Comparison of ENCODE assay signal across 30 cellular contexts in the genomic region with DNA sequence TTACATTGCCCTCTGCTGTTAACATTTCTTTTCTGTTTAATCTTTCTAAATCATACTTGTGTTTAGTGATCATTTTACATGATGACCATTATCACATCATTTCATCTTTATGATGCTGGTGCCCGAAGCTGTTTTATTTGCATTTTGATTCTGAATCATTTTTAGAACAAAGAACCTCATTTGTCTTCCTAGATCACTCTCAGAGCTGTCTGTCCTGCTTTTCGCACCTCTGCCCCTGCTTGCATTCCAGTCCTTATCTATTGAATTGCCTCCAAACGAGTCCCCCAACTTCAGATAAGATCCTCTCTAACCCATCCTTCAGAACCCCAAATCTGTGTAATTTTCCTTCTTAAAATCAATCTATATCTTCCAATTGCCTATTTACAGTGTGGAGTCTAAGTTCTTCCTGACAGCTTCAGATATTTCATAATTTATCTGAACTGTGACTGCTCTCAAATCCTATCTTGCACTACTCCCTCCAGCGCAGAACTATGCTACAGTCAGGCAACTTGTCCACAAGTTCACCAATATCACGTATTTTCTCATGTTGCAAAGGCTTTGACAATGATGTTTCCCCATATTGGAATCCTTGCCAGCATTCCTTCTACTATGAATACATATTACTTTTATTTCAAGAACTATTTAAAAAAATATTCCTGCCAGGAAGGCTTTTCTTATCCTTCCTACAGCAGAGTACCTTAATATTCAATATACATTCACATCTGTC.
A peak's percentile ranks its signal among the peaks of the same experiment; 100 is the strongest.
DNase-seq lines count a peak whose midpoint lies in the region; ATAC-seq, FAIRE-seq and TF ChIP-seq lines count a peak whose summit lies in the region.
"Had no signal": no experiment of that assay in that cellular context is flagged by ENCODE, and none has a peak within 500 bp of the region (broad histone marks: within the 10 kb centered on the region; RNA-seq: fewer than 3 reads in every experiment).

No MANE protein-coding gene starts in this region.

- H3K4me1 Mint-ChIP-seq in astrocyte (ENCODE audit: low read depth, unreplicated experiment) (no peaks in the 10 kb centered on the region), Calu3 (ENCODE audit: low read depth, unreplicated experiment) (no peaks in the 10 kb centered on the region)
- no peaks in the 10 kb centered on the region for H3K4me1 Mint-ChIP-seq in natural killer cell treated with Interleukin-12 subunit alpha and Interleukin-12 subunit beta and Interleukin-15 and Interleukin-18, amount 100 ng/mL, for 72 hours (ENCODE audit: low read depth in 2 of 2)
- H3K4me1 Mint-ChIP-seq: activated CD4-positive, alpha-beta T cell treated with anti-CD3 and anti-CD28 coated beads, Interleukin-2, amount 10 ng/mL, durations not matched to agents 24 days and 14 days; immature natural killer cell; naive thymus-derived CD8-positive, alpha-beta T cell had no signal

- ATAC-seq in natural killer cell treated with Interleukin-12 subunit alpha and Interleukin-12 subunit beta and Interleukin-15 and Interleukin-18, amount 100 ng/mL, for 72 hours = no peak
- ATAC-seq: naive thymus-derived CD8-positive, alpha-beta T cell had no signal

- no peak overlapping the region for H3K4me3 Mint-ChIP-seq in astrocyte (ENCODE audit: unreplicated experiment)
- H3K4me3 Mint-ChIP-seq in Calu3 (ENCODE audit: low read depth, unreplicated experiment) = no peak overlapping the region
- H3K4me3 Mint-ChIP-seq in natural killer cell treated with Interleukin-12 subunit alpha and Interleukin-12 subunit beta and Interleukin-15 and Interleukin-18, amount 100 ng/mL, for 72 hours = no peak overlapping the region
- H3K4me3 Mint-ChIP-seq: activated CD4-positive, alpha-beta T cell treated with anti-CD3 and anti-CD28 coated beads, Interleukin-2, amount 10 ng/mL, durations not matched to agents 24 days and 14 days; immature natural killer cell; mesothelial cell of epicardium; naive thymus-derived CD8-positive, alpha-beta T cell; T-helper 1 cell treated with Interleukin-12 subunit alpha and Interleukin-12 subunit beta and Interleukin-4 antibody, amounts not matched to agents 30 μg/mL and 1 μg/mL, for 36 hours had no signal

- no peaks in the 10 kb centered on the region for H4K20me1 ChIP-seq in astrocyte (ENCODE audit: insufficient read depth, low read length)
- H4K20me1 ChIP-seq: BLaER1 had no signal

- TF ChIP-seq CTCF in AG10803 (conservative IDR thresholded peaks at IDR 0.05; ENCODE audit: low read length) (no peak), astrocyte (IDR thresholded peaks at IDR 0.05; ENCODE audit: insufficient read depth, low read depth, low read length) (no peak), foreskin fibroblast (IDR thresholded peaks at IDR 0.05; ENCODE audit: low read depth, low read length) (no peak), Calu3 (IDR thresholded peaks at IDR 0.05; ENCODE audit: unreplicated experiment) (no peak)

- DNase-seq in AG10803 (ENCODE audit: low read depth) (peak; percentile 52), NCI-H526 treated with DMSO at 0.1 percent for 48 hours (lab: John Stamatoyannopoulos, UW) (peak; percentile 91), astrocyte (ENCODE audit: low read depth) (peak; percentile 49), foreskin fibroblast (peak; percentile 10 to 50), retina (no peak), Calu3 (no peak), NCI-H2227 (lab: John Stamatoyannopoulos, UW; ENCODE audit: unreplicated experiment) (no peak)
- DNase-seq in natural killer cell treated with Interleukin-12 subunit alpha and Interleukin-12 subunit beta and Interleukin-15 and Interleukin-18, amount 100 ng/mL, for 72 hours (ENCODE audit: low spot score) = no peak
- DNase-seq: activated CD4-positive, alpha-beta T cell treated with anti-CD3 and anti-CD28 coated beads, Interleukin-2, amount 10 ng/mL, durations not matched to agents 24 days and 14 days; activated naive CD4-positive, alpha-beta T cell treated with Interleukin-2 at 50 U/mL for 16 hours; activated T-cell treated with anti-CD3 and anti-CD28 coated beads, Interleukin-2, amount 50 U/mL, for 48 hours; amniotic stem cell; DMS79 treated with DMSO at 0.1 percent for 48 hours; foreskin melanocyte; immature natural killer cell; Kasumi-1; left ventricle myocardium inferior; naive thymus-derived CD8-positive, alpha-beta T cell; NCI-H1092 treated with DMSO at 0.1 percent for 48 hours; NCI-H1930; SJCRH30; stimulated activated CD4-positive, alpha-beta T cell treated with anti-CD3 and anti-CD28 coated beads, Interleukin-4, amount 100 ng/mL, for 4 hours; stimulated activated naive CD4-positive, alpha-beta T cell; testis had no signal

- no peaks in the 10 kb centered on the region for H3K79me2 ChIP-seq in astrocyte (ENCODE audit: insufficient read depth, low read length)
- H3K79me2 ChIP-seq: hepatocyte had no signal

- CTCF ChIA-PET in Calu3 (lab: Charles Lee) = no interaction called here

- no peaks in the 10 kb centered on the region for H3K9me3 ChIP-seq in astrocyte (ENCODE audit: insufficient read depth, low read depth, low read length)
- H3K9me3 ChIP-seq: BLaER1, SJCRH30, testis had no signal

- H3K4me3 ChIP-seq in AG10803 (ENCODE audit: low read length) = no peak overlapping the region
- no peak overlapping the region for H3K4me3 ChIP-seq in astrocyte (ENCODE audit: insufficient read depth, low read depth, low read length)
- H3K4me3 ChIP-seq in foreskin fibroblast (ENCODE audit: low read depth in 1 of 2, low read length in 2 of 2) = no peak overlapping the region
- H3K4me3 ChIP-seq: BLaER1, hepatocyte, left ventricle myocardium inferior, SJCRH30, testis had no signal

- no peaks in the 10 kb centered on the region for H3K9me3 Mint-ChIP-seq in astrocyte (ENCODE audit: unreplicated experiment)
- no peaks in the 10 kb centered on the region for H3K9me3 Mint-ChIP-seq in Calu3 (ENCODE audit: low read depth, unreplicated experiment)
- H3K9me3 Mint-ChIP-seq in natural killer cell treated with Interleukin-12 subunit alpha and Interleukin-12 subunit beta and Interleukin-15 and Interleukin-18, amount 100 ng/mL, for 72 hours = peaks cover 15% of the 10 kb centered on the region
- H3K9me3 Mint-ChIP-seq: activated CD4-positive, alpha-beta T cell treated with anti-CD3 and anti-CD28 coated beads, Interleukin-2, amount 10 ng/mL, durations not matched to agents 24 days and 14 days; T-helper 1 cell treated with Interleukin-12 subunit alpha and Interleukin-12 subunit beta and Interleukin-4 antibody, amounts not matched to agents 30 μg/mL and 1 μg/mL, for 36 hours had no signal

- H3K27me3 Mint-ChIP-seq in astrocyte (ENCODE audit: low read depth, unreplicated experiment) = no peaks in the 10 kb centered on the region
- no peaks in the 10 kb centered on the region for H3K27me3 Mint-ChIP-seq in Calu3 (ENCODE audit: unreplicated experiment)
- H3K27me3 Mint-ChIP-seq in natural killer cell treated with Interleukin-12 subunit alpha and Interleukin-12 subunit beta and Interleukin-15 and Interleukin-18, amount 100 ng/mL, for 72 hours = no peaks in the 10 kb centered on the region
- H3K27me3 Mint-ChIP-seq: activated CD4-positive, alpha-beta T cell treated with anti-CD3 and anti-CD28 coated beads, Interleukin-2, amount 10 ng/mL, durations not matched to agents 24 days and 14 days; naive thymus-derived CD8-positive, alpha-beta T cell had no signal

- no peak overlapping the region for H3K9ac ChIP-seq in astrocyte (ENCODE audit: low read length)
- H3K9ac ChIP-seq: BLaER1 had no signal

- no peaks in the 10 kb centered on the region for H3K4me1 ChIP-seq in astrocyte (ENCODE audit: insufficient read depth, low read length)
- H3K4me1 ChIP-seq: BLaER1, left ventricle myocardium inferior, SJCRH30, testis had no signal

- no peak overlapping the region for H3K4me2 ChIP-seq in astrocyte (ENCODE audit: low read length)
- H3K4me2 ChIP-seq: BLaER1, hepatocyte had no signal

- no peak overlapping the region for H3K27ac Mint-ChIP-seq in astrocyte (ENCODE audit: unreplicated experiment)
- H3K27ac Mint-ChIP-seq in Calu3 (ENCODE audit: unreplicated experiment) = no peak overlapping the region
- H3K27ac Mint-ChIP-seq in natural killer cell treated with Interleukin-12 subunit alpha and Interleukin-12 subunit beta and Interleukin-15 and Interleukin-18, amount 100 ng/mL, for 72 hours = no peak overlapping the region
- H3K27ac Mint-ChIP-seq: activated CD4-positive, alpha-beta T cell treated with anti-CD3 and anti-CD28 coated beads, Interleukin-2, amount 10 ng/mL, durations not matched to agents 24 days and 14 days; immature natural killer cell; mesothelial cell of epicardium; naive thymus-derived CD8-positive, alpha-beta T cell; T-helper 1 cell treated with Interleukin-12 subunit alpha and Interleukin-12 subunit beta and Interleukin-4 antibody, amounts not matched to agents 30 μg/mL and 1 μg/mL, for 36 hours had no signal

- BruUV-seq in Calu3 (replicated peaks; lab: Mats Ljungman, UMichigan) = no TSS peak

- H3K36me3 Mint-ChIP-seq in astrocyte (ENCODE audit: low read depth, unreplicated experiment) (no peaks in the 10 kb centered on the region), Calu3 (ENCODE audit: insufficient read depth, unreplicated experiment) (no peaks in the 10 kb centered on the region)
- H3K36me3 Mint-ChIP-seq in natural killer cell treated with Interleukin-12 subunit alpha and Interleukin-12 subunit beta and Interleukin-15 and Interleukin-18, amount 100 ng/mL, for 72 hours = peaks cover 4% of the 10 kb centered on the region
- H3K36me3 Mint-ChIP-seq: immature natural killer cell; mesothelial cell of epicardium; naive thymus-derived CD8-positive, alpha-beta T cell had no signal

- no peak overlapping the region for H2AFZ ChIP-seq in astrocyte (ENCODE audit: low read depth, low read length)
- H2AFZ ChIP-seq: hepatocyte had no signal

- no peaks in the 10 kb centered on the region for H3K27me3 ChIP-seq in astrocyte (ENCODE audit: insufficient read depth, low read length)
- H3K27me3 ChIP-seq: BLaER1, hepatocyte, SJCRH30, testis had no signal

- intact Hi-C loops in Calu3 (cut with micrococcal nuclease; ENCODE audit: unreplicated experiment) = no loop called here

- H3K36me3 ChIP-seq in astrocyte (ENCODE audit: insufficient read depth, low read length) = no peaks in the 10 kb centered on the region
- H3K36me3 ChIP-seq: BLaER1, left ventricle myocardium inferior, SJCRH30 had no signal

- H3K27ac ChIP-seq in astrocyte (ENCODE audit: low read depth, low read length) = no peak overlapping the region
- H3K27ac ChIP-seq: BLaER1, hepatocyte, left ventricle myocardium inferior, SJCRH30, testis had no signal

- no peak for FAIRE-seq in astrocyte (lab: Jason Lieb, UNC)
- FAIRE-seq: H54, urothelium cell line had no signal

Comparison
In these comparisons a context has a peak if more than half of its experiments do, and no peak if none do; other contexts are left out.
1. DNase-seq: peak in AG10803 (single experiment), NCI-H526 treated with DMSO at 0.1 percent for 48 hours (single experiment), astrocyte (single experiment) and foreskin fibroblast (2 of 2); none in retina (single experiment), Calu3 (single experiment), natural killer cell treated with Interleukin-12 subunit alpha and Interleukin-12 subunit beta and Interleukin-15 and Interleukin-18, amount 100 ng/mL, for 72 hours (single experiment) and NCI-H2227 (single experiment).